9 cellular contexts compared by ENCODE assay signal in the genomic region with DNA sequence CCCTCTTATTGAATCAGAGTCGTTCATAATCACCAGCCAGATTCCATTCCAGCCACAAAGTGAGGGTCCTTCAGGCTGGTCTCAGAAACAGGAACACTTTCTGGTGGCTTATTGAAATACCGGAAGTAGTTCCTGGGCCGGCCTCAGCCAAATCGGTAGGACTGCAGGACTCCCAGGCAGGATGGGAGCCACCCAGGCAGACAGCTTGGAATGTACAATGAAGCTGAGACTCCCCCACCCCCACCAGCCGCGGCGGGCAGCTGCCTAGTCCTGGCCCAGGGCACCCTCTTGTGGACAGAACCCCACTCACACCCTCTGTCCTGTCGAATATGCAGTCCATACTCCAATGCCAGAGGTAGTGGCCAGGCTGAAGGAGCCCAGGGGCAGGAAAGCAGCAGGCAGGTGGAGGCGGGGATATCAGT. TPM values are rescaled to one million over a fixed set of nuclear protein-coding genes. Genes with fewer than 3 reads are reported as not detected.
A peak's percentile ranks its signal among the peaks of the same experiment; 100 is the strongest.
DNase-seq lines count a peak whose midpoint lies in the region; ATAC-seq and TF ChIP-seq lines count a peak whose summit lies in the region.
"Had no signal": no experiment of that assay in that cellular context is flagged by ENCODE, and none has a peak within 500 bp of the region (broad histone marks: within the 10 kb centered on the region; RNA-seq: fewer than 3 reads in every experiment).

No MANE protein-coding gene starts in this region.

- peaks cover 9% of the 10 kb centered on the region for H3K4me1 Mint-ChIP-seq in T-helper 1 cell treated with Interleukin-12 subunit alpha and Interleukin-12 subunit beta and Interleukin-4 antibody, amounts not matched to agents 30 μg/mL and 1 μg/mL, for 36 hours (ENCODE audit: low read depth)

- WGBS in adrenal gland, 4 donors, result 4 to 7% (median 5%) methylated on average over 6 to 9 of the region's 9 CpGs

- H3K27ac ChIP-seq in adrenal gland (peak overlapping the region in 3 of 5 donors; percentile 11 to 85 (median 82)), left ventricle myocardium inferior (replicated peaks) (peak overlapping the region; percentile 86)

- no peaks in the 10 kb centered on the region for H3K9me3 Mint-ChIP-seq in T-helper 1 cell treated with Interleukin-12 subunit alpha and Interleukin-12 subunit beta and Interleukin-4 antibody, amounts not matched to agents 30 μg/mL and 1 μg/mL, for 36 hours

- TF ChIP-seq CTCF in adrenal gland (IDR thresholded peaks at IDR 0.05), result peak; percentile 78 to 97 (median 92)
- peak; percentile 92 for TF ChIP-seq CTCF in left ventricle myocardium inferior (IDR thresholded peaks at IDR 0.05; ENCODE audit: borderline replicate concordance)

- H3K36me3 Mint-ChIP-seq in T-helper 1 cell treated with Interleukin-12 subunit alpha and Interleukin-12 subunit beta and Interleukin-4 antibody, amounts not matched to agents 30 μg/mL and 1 μg/mL, for 36 hours (ENCODE audit: low read depth), result no peaks in the 10 kb centered on the region

- peaks cover 0 to 22% of the 10 kb centered on the region in 2 donors for H3K36me3 ChIP-seq in adrenal gland (replicated peaks in 1 of 2)
- peaks cover 30% of the 10 kb centered on the region for H3K36me3 ChIP-seq in left ventricle myocardium inferior

- peaks cover 15 to 22% of the 10 kb centered on the region in 2 donors for H3K4me1 ChIP-seq in adrenal gland (replicated peaks in 1 of 2)
- H3K4me1 ChIP-seq in left ventricle myocardium inferior, result peaks cover 22% of the 10 kb centered on the region

- H3K27me3 ChIP-seq in adrenal gland (no peaks in the 10 kb centered on the region), left ventricle myocardium inferior (ENCODE audit: low read depth) (no peaks in the 10 kb centered on the region)

- intact Hi-C loops in adrenal gland (cut with DNase I) (loop anchor here (2.0 to 10.0 kb wide), 4 partner anchors 79 to 315 kb away; no protein-coding TSS in a partner anchor), left ventricle myocardium inferior (cut with micrococcal nuclease) (loop anchor here (2.0 to 10.0 kb wide), 3 partner anchors 79 to 315 kb away; no protein-coding TSS in a partner anchor)

- TF ChIP-seq POLR2A in adrenal gland (IDR thresholded peaks at IDR 0.05), result no peak

- no peaks in the 10 kb centered on the region for H3K27me3 Mint-ChIP-seq in T-helper 1 cell treated with Interleukin-12 subunit alpha and Interleukin-12 subunit beta and Interleukin-4 antibody, amounts not matched to agents 30 μg/mL and 1 μg/mL, for 36 hours (ENCODE audit: low read depth)

- H3K9me3 ChIP-seq in adrenal gland (replicated peaks in 1 of 3) (no peaks in the 10 kb centered on the region), left ventricle myocardium inferior (replicated peaks) (no peaks in the 10 kb centered on the region)

- peak; percentile 75 for DNase-seq in COLO668 (lab: John Stamatoyannopoulos, UW; ENCODE audit: unreplicated experiment)
- peak; percentile 94 for DNase-seq in H4 (ENCODE audit: low spot score)
- DNase-seq in NCI-H146 treated with DMSO at 0.1 percent for 48 hours (lab: John Stamatoyannopoulos, UW; ENCODE audit: unreplicated experiment), result peak; percentile 94
- DNase-seq in adrenal gland, result peak; percentile 91 to 97 (median 96)
- DNase-seq in left ventricle myocardium inferior, result peak; percentile 94
- peak; percentile 81 for DNase-seq in renal cortical epithelial cell (ENCODE audit: low read depth)

- no peak for ATAC-seq in GM18909 (IDR thresholded peaks at IDR 0.05; ENCODE audit: poor library complexity, unreplicated experiment)

- peak overlapping the region; percentile 37 for H3K4me3 Mint-ChIP-seq in T-helper 1 cell treated with Interleukin-12 subunit alpha and Interleukin-12 subunit beta and Interleukin-4 antibody, amounts not matched to agents 30 μg/mL and 1 μg/mL, for 36 hours

- H3K4me3 ChIP-seq in adrenal gland (no peak overlapping the region), left ventricle myocardium inferior (peak overlapping the region; percentile 67)

- no peak overlapping the region for H3K27ac Mint-ChIP-seq in T-helper 1 cell treated with Interleukin-12 subunit alpha and Interleukin-12 subunit beta and Interleukin-4 antibody, amounts not matched to agents 30 μg/mL and 1 μg/mL, for 36 hours

RNA-seq across cellular contexts. Expression of a gene that starts 43.8 kb away (rescaled TPM):
- total RNA-seq in H4 (2014; rRNA removed; shearing (Covaris generic)), result 0.72 TPM in 1 of 2 replicates, not detected in the other
- total RNA-seq in adrenal gland, result 10 to 100 TPM in 4 of 8 donors, 1 to 10 TPM in 4; 5.1 to 26.6 (median 9.7) TPM
- polyA plus RNA-seq in adrenal gland, result 10 to 100 TPM in 2 of 3 donors, under 1 TPM in 1; 0.44 to 12.8 (median 12.6) TPM
- total RNA-seq in left ventricle myocardium inferior, result 0.77 TPM
- total RNA-seq in renal cortical epithelial cell, result 3.4 and 20.0 TPM in 2 replicates
- total RNA-seq: activated CD8-positive, alpha-beta memory T cell treated with anti-CD3 and anti-CD28 coated beads for 36 hours had no signal

RNA-seq across cellular contexts. Expression of a gene that starts 53.3 kb away (rescaled TPM):
- total RNA-seq in H4 (2014; rRNA removed; shearing (Covaris generic)), result 1.6 and 9.2 TPM in 2 replicates
- total RNA-seq in adrenal gland, result 10 to 100 TPM; 13.3 to 27.1 (median 20.2) TPM
- polyA plus RNA-seq in adrenal gland, result 10 to 100 TPM in 2 of 3 donors, 1 to 10 TPM in 1; 2.1 to 47.2 (median 18.4) TPM
- total RNA-seq in left ventricle myocardium inferior, result 39.9 TPM
- total RNA-seq in renal cortical epithelial cell, result 5.2 and 14.7 TPM in 2 replicates
